Comparison of ENCODE assay signal across 31 cellular contexts in the genomic region with DNA sequence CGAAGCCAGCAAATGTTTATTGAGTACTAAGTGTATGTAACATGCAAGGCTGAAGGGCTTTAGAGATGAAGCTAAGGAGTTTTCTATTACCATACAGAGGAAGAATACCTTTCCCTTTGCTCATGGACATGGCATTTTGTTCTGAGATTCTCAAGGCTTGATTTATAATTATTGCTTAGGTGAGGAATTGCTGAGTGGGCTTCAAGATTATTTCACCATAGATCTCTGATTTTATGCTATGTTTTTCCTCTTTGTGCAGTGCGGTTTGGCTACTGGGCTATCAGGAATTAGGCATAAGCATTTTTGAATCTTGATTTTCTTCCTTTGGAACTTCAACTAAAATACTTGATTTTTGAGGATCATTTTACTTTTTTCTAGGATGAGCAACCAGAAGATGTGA. TPM values are rescaled to one million over a fixed set of nuclear protein-coding genes. Genes with fewer than 3 reads are reported as not detected.
"Had no signal": no experiment of that assay in that cellular context is flagged by ENCODE, and none has a peak within 500 bp of the region (broad histone marks: within the 10 kb centered on the region; RNA-seq: fewer than 3 reads in every experiment).

No MANE protein-coding gene starts in this region.

- H3K4me3 ChIP-seq: ascending aorta, body of pancreas, breast epithelium, MG63, Peyer's patch, SJSA1 had no signal

- ATAC-seq: activated CD8-positive, alpha-beta T cell treated with anti-CD3 and anti-CD28 coated beads for 36 hours; activated T-cell treated with anti-CD3 and anti-CD28 coated beads, Interleukin-2, amount 50 U/mL, for 72 hours; activated T-helper 17 cell treated with anti-CD3 and anti-CD28 coated beads, Interleukin-2, amount 50 U/mL, for 72 hours; body of pancreas; PC-3 had no signal

- H3K9me2 ChIP-seq: SK-N-SH had no signal

- H3K4me1 ChIP-seq: ascending aorta, body of pancreas, breast epithelium, Peyer's patch, SJSA1 had no signal

- H3K27me3 ChIP-seq: ascending aorta, body of pancreas, breast epithelium, MG63, Peyer's patch, SJSA1 had no signal

- H3K4me2 ChIP-seq: SK-N-SH had no signal

- H3K9me3 ChIP-seq: body of pancreas, breast epithelium, MG63, Peyer's patch, SJSA1, SK-N-SH had no signal

- DNase-seq: activated CD4-positive, alpha-beta T cell treated with anti-CD3 and anti-CD28 coated beads, Interleukin-2, amount 10 ng/mL, durations not matched to agents 24 days and 14 days; activated CD4-positive, alpha-beta T cell treated with anti-CD3 and anti-CD28 coated beads, Interleukin-2, amount 50 U/mL, for 4 hours; activated CD8-positive, alpha-beta T cell treated with anti-CD3 and anti-CD28 coated beads for 36 hours; activated effector memory CD4-positive, alpha-beta T cell treated with anti-CD3 and anti-CD28 coated beads, Interleukin-2, amount 50 U/mL, for 16 hours; activated naive CD4-positive, alpha-beta T cell; activated naive CD4-positive, alpha-beta T cell treated with anti-CD3 and anti-CD28 coated beads, Interleukin-2, amount 50 U/mL, for 16 hours; activated naive CD8-positive, alpha-beta T cell treated with anti-CD3 and anti-CD28 coated beads for 36 hours; activated T-cell treated with anti-CD3 and anti-CD28 coated beads, Interleukin-2, amount 50 U/mL, for 1 hour; activated T-cell treated with anti-CD3 and anti-CD28 coated beads, Interleukin-2, amount 50 U/mL, for 72 hours; amygdala; body of pancreas; Kasumi-1; MG63; NCI-H1048; NCI-H1105 treated with DMSO at 0.1 percent for 48 hours; NCI-H1436; NCI-H1694; NCI-H2029; NCI-H345; NCI-H524 treated with DMSO at 0.1 percent for 48 hours; NCI-H748 treated with DMSO at 0.1 percent for 48 hours; NK-92 treated with Interleukin-12 subunit alpha and Interleukin-12 subunit beta, amount 100 ng/mL, for 24 hours; PC-3; Peyer's patch; RPMI8226; SHP77 treated with DMSO at 0.1 percent for 48 hours; SK-N-SH had no signal

- H3K36me3 ChIP-seq: breast epithelium had no signal

- H3K27ac ChIP-seq: ascending aorta, body of pancreas, breast epithelium, Peyer's patch, SJSA1 had no signal

RNA-seq across cellular contexts. Expression of a gene that starts 42.5 kb away (rescaled TPM):
- polyA plus RNA-seq: SK-N-SH had no signal
